In genomic region chr12:67241482-67241881, GRCh38 we compare ENCODE assay signal across 2 cellular contexts.
TF ChIP-seq lines count a peak whose summit lies in the region.

No MANE protein-coding gene starts in this region.

TF ChIP-seq in IMR-90, 13 proteins besides CTCF, POLR2A, EP300 and RAD21:
- TF ChIP-seq RCOR1 (IDR thresholded peaks at IDR 0.05; ENCODE audit: insufficient replicate concordance, low read length), result no peak
- peak; percentile 59; the same call in 1 of the 2 replicates for TF ChIP-seq FOS (IDR thresholded peaks at IDR 0.05; ENCODE audit: low read depth, low read length)
- TF ChIP-seq MAFK (IDR thresholded peaks at IDR 0.05; ENCODE audit: low read depth, low read length), result no peak
- TF ChIP-seq SMC3 (IDR thresholded peaks at IDR 0.05; ENCODE audit: low read depth, low read length), result no peak
- TF ChIP-seq CEBPB (IDR thresholded peaks at IDR 0.05; ENCODE audit: low read depth, low read length), result peak; percentile 45; the same call in 1 of the 2 replicates

TF ChIP-seq in SK-N-SH, 30 proteins besides CTCF, POLR2A, EP300 and RAD21:
- TF ChIP-seq FOXM1 (IDR thresholded peaks at IDR 0.05; ENCODE audit: low read depth) (no peak), EZH2phosphoT487 (IDR thresholded peaks at IDR 0.05; ENCODE audit: borderline replicate concordance, low read depth) (no peak), FOSL2 (IDR thresholded peaks at IDR 0.05; ENCODE audit: borderline replicate concordance, low read depth) (no peak), USF2 (IDR thresholded peaks at IDR 0.05; ENCODE audit: borderline replicate concordance, low read depth, low read length) (no peak)
- TF ChIP-seq, protein P1, sequence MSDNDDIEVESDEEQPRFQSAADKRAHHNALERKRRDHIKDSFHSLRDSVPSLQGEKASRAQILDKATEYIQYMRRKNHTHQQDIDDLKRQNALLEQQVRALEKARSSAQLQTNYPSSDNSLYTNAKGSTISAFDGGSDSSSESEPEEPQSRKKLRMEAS (IDR thresholded peaks at IDR 0.05; ENCODE audit: low read depth), result no peak
